ENCODE assay signal across 16 cellular contexts in genomic region chr22:42912049-42912448, GRCh38. TPM values are rescaled to one million over a fixed set of nuclear protein-coding genes. Genes with fewer than 3 reads are reported as not detected.
DNase-seq lines count a peak whose midpoint lies in the region; FAIRE-seq and TF ChIP-seq lines count a peak whose summit lies in the region.
"Had no signal": no experiment of that assay in that cellular context is flagged by ENCODE, and none has a peak within 500 bp of the region (broad histone marks: within the 10 kb centered on the region; RNA-seq: fewer than 3 reads in every experiment).

No MANE protein-coding gene starts in this region.

- peaks cover 10% of the 10 kb centered on the region for H3K36me3 Mint-ChIP-seq in nephron progenitor cell (ENCODE audit: low read depth)

- H2AFZ ChIP-seq in OCI-LY3 (ENCODE audit: low read depth, low read length): no peak overlapping the region

- TF ChIP-seq CTCF in OCI-LY3 (IDR thresholded peaks at IDR 0.05; ENCODE audit: low read depth, low read length) (peak; percentile 14; the same call in 1 of the 2 replicates), choroid plexus epithelial cell (conservative IDR thresholded peaks at IDR 0.05; ENCODE audit: low read depth, low read length) (no peak), spleen (IDR thresholded peaks at IDR 0.05 in 8 of 11, conservative IDR thresholded peaks at IDR 0.05 in 3 of 11) (no peak), nephron progenitor cell (IDR thresholded peaks at IDR 0.05) (no peak)

- peaks cover 37% of the 10 kb centered on the region for H4K20me1 ChIP-seq in OCI-LY3 (ENCODE audit: insufficient read depth, low read length)

- intact Hi-C loops in spleen (cut with DNase I; ENCODE audit: low total_unique reads): no loop called here

- 29 to 52% (median 46%) methylated on average over 7 of the region's 7 CpGs for WGBS in spleen, 5 donors

- no peak for TF ChIP-seq POLR2A in spleen (IDR thresholded peaks at IDR 0.05)

- peak; percentile 88 for FAIRE-seq in GM19239 (lab: Jason Lieb, UNC)

- peak overlapping the region; percentile 38 for H3K4me2 ChIP-seq in OCI-LY3 (ENCODE audit: low read length)

- H3K79me2 ChIP-seq in OCI-LY3 (ENCODE audit: low read length): peaks cover 40% of the 10 kb centered on the region

- no peak overlapping the region for H3K27ac Mint-ChIP-seq in nephron progenitor cell
- H3K27ac Mint-ChIP-seq: activated CD4-positive, alpha-beta T cell treated with anti-CD3 and anti-CD28 coated beads, Interleukin-2, amount 10 ng/mL, durations not matched to agents 7 days and 5 days; activated naive CD4-positive, alpha-beta T cell treated with anti-CD3 and anti-CD28 coated beads, Interleukin-2, amount 10 ng/mL, durations not matched to agents 7 days and 5 days; T-helper 2 cell treated with Interferon-gamma antibody and Interleukin-4, amounts not matched to agents 5 μg/mL and 100 μg/mL, for 36 hours had no signal

- H3K27me3 Mint-ChIP-seq in nephron progenitor cell (ENCODE audit: low read depth, poor library complexity): no peaks in the 10 kb centered on the region
- H3K27me3 Mint-ChIP-seq: activated CD4-positive, alpha-beta T cell treated with anti-CD3 and anti-CD28 coated beads, Interleukin-2, amount 10 ng/mL, durations not matched to agents 7 days and 5 days; activated naive CD4-positive, alpha-beta T cell treated with anti-CD3 and anti-CD28 coated beads, Interleukin-2, amount 10 ng/mL, durations not matched to agents 7 days and 5 days had no signal

- H3K9me3 ChIP-seq in OCI-LY3 (ENCODE audit: insufficient read depth, low read length) (no peaks in the 10 kb centered on the region), spleen (no peaks in the 10 kb centered on the region)
- H3K9me3 ChIP-seq: ovary, suprapubic skin had no signal

- H3K27ac ChIP-seq in OCI-LY3 (ENCODE audit: low read length): no peak overlapping the region
- H3K27ac ChIP-seq in spleen: peak overlapping the region in 6 of 8 donors; percentile 21 to 86 (median 59)
- H3K27ac ChIP-seq: brain microvascular endothelial cell, ovary, suprapubic skin had no signal

- no peak overlapping the region for H3K4me3 ChIP-seq in OCI-LY3 (ENCODE audit: low read length)
- no peak overlapping the region for H3K4me3 ChIP-seq in choroid plexus epithelial cell (ENCODE audit: low read depth, low read length)
- H3K4me3 ChIP-seq in spleen: peak overlapping the region in 1 of 8 donors; percentile 32
- H3K4me3 ChIP-seq: ovary, suprapubic skin had no signal

- no peak overlapping the region for H3K9ac ChIP-seq in OCI-LY3 (ENCODE audit: low read length)

- H3K4me1 ChIP-seq in OCI-LY3 (ENCODE audit: low read length): peaks cover 17% of the 10 kb centered on the region
- peaks cover 0 to 84% (median 29%) of the 10 kb centered on the region in 6 donors for H3K4me1 ChIP-seq in spleen

- H3K4me1 Mint-ChIP-seq in nephron progenitor cell: peaks cover 53% of the 10 kb centered on the region
- H3K4me1 Mint-ChIP-seq: activated CD4-positive, alpha-beta T cell treated with anti-CD3 and anti-CD28 coated beads, Interleukin-2, amount 10 ng/mL, durations not matched to agents 7 days and 5 days; activated naive CD4-positive, alpha-beta T cell treated with anti-CD3 and anti-CD28 coated beads, Interleukin-2, amount 10 ng/mL, durations not matched to agents 7 days and 5 days had no signal

- H3K9me3 Mint-ChIP-seq in nephron progenitor cell: no peaks in the 10 kb centered on the region
- H3K9me3 Mint-ChIP-seq: activated CD4-positive, alpha-beta T cell treated with anti-CD3 and anti-CD28 coated beads, Interleukin-2, amount 10 ng/mL, durations not matched to agents 7 days and 5 days; activated naive CD4-positive, alpha-beta T cell treated with anti-CD3 and anti-CD28 coated beads, Interleukin-2, amount 10 ng/mL, durations not matched to agents 7 days and 5 days; T-helper 2 cell treated with Interferon-gamma antibody and Interleukin-4, amounts not matched to agents 5 μg/mL and 100 μg/mL, for 36 hours had no signal

- DNase-seq in GM19239 (ENCODE audit: insufficient read length, low spot score) (no peak), choroid plexus epithelial cell (ENCODE audit: low read depth) (peak; percentile 38), spleen (no peak), NCI-H1930 (lab: John Stamatoyannopoulos, UW) (no peak), nephron progenitor cell (no peak), NCI-H1417 (lab: John Stamatoyannopoulos, UW) (no peak)
- DNase-seq: activated CD4-positive, alpha-beta T cell treated with anti-CD3 and anti-CD28 coated beads, Interleukin-2, amount 10 ng/mL, durations not matched to agents 7 days and 5 days; activated naive CD4-positive, alpha-beta T cell treated with anti-CD3 and anti-CD28 coated beads, Interleukin-2, amount 10 ng/mL, durations not matched to agents 7 days and 5 days; brain microvascular endothelial cell; left cardiac atrium; NCI-H82; ovary; stimulated activated CD4-positive, alpha-beta T cell treated with anti-CD3 and anti-CD28 coated beads, Interleukin-2, amount 100 ng/mL, for 48 hours had no signal

- peaks cover 9% of the 10 kb centered on the region for H3K36me3 ChIP-seq in OCI-LY3 (replicated peaks; ENCODE audit: low read depth, low read length)
- peaks cover 0 to 48% (median 19%) of the 10 kb centered on the region in 6 donors for H3K36me3 ChIP-seq in spleen
- H3K36me3 ChIP-seq: ovary had no signal

- no peak overlapping the region for H3K4me3 Mint-ChIP-seq in nephron progenitor cell
- H3K4me3 Mint-ChIP-seq: activated CD4-positive, alpha-beta T cell treated with anti-CD3 and anti-CD28 coated beads, Interleukin-2, amount 10 ng/mL, durations not matched to agents 7 days and 5 days; activated naive CD4-positive, alpha-beta T cell treated with anti-CD3 and anti-CD28 coated beads, Interleukin-2, amount 10 ng/mL, durations not matched to agents 7 days and 5 days; T-helper 2 cell treated with Interferon-gamma antibody and Interleukin-4, amounts not matched to agents 5 μg/mL and 100 μg/mL, for 36 hours had no signal

- no peaks in the 10 kb centered on the region for H3K27me3 ChIP-seq in OCI-LY3 (ENCODE audit: low read depth, low read length)
- H3K27me3 ChIP-seq in spleen (replicated peaks in 1 of 7): no peaks in the 10 kb centered on the region
- H3K27me3 ChIP-seq: brain microvascular endothelial cell, ovary, suprapubic skin had no signal

RNA-seq across cellular contexts. Expression of gene ARFGAP3, which starts 55.0 kb away (rescaled TPM):
- 10 to 100 TPM; 30.9 to 46.8 (median 40.8) TPM for total RNA-seq in spleen
- 10 to 100 TPM; 15.0 to 23.6 (median 15.6) TPM for polyA plus RNA-seq in spleen
